1 cellular context compared by ENCODE assay signal in genomic region chr22:27283714-27284113, GRCh38.
TF ChIP-seq lines count a peak whose summit lies in the region.

No MANE protein-coding gene starts in this region.

TF ChIP-seq in H1, 55 proteins besides CTCF, POLR2A, EP300 and RAD21:
- TF ChIP-seq SP1 (IDR thresholded peaks at IDR 0.05; ENCODE audit: low read depth, low read length) = 0 out of 2 replicates have a peak, but pooled peaks have one; percentile 37
- TF ChIP-seq EGR1 (IDR thresholded peaks at IDR 0.05; ENCODE audit: borderline replicate concordance, low read depth, low read length) = no peak
